Comparison of ENCODE assay signal across 20 cellular contexts in genomic region chr2:48856144-48856543, GRCh38.
"Had no signal": no experiment of that assay in that cellular context is flagged by ENCODE, and none has a peak within 500 bp of the region (broad histone marks: within the 10 kb centered on the region; RNA-seq: fewer than 3 reads in every experiment).

No MANE protein-coding gene starts in this region.

- H3K4me3 Mint-ChIP-seq: activated naive CD4-positive, alpha-beta T cell treated with anti-CD3 and anti-CD28 coated beads, Interleukin-2, amount 50 U/mL, for 24 hours; brain; mesothelial cell of epicardium; natural killer cell; stimulated activated effector memory CD8-positive, alpha-beta T cell treated with anti-CD3 and anti-CD28 coated beads, Interleukin-12 subunit alpha, Interleukin-12 subunit beta, amount 100 ng/mL, for 72 hours; stimulated activated naive CD8-positive, alpha-beta T cell treated with anti-CD3 and anti-CD28 coated beads, Interleukin-15, amount 100 ng/mL, for 72 hours; WTC11 had no signal

- H3K4me1 Mint-ChIP-seq: activated naive CD4-positive, alpha-beta T cell treated with anti-CD3 and anti-CD28 coated beads, Interleukin-2, amount 50 U/mL, for 24 hours; mesothelial cell of epicardium; natural killer cell; stimulated activated effector memory CD8-positive, alpha-beta T cell treated with anti-CD3 and anti-CD28 coated beads, Interleukin-12 subunit alpha, Interleukin-12 subunit beta, amount 100 ng/mL, for 72 hours; stimulated activated naive CD8-positive, alpha-beta T cell treated with anti-CD3 and anti-CD28 coated beads, Interleukin-15, amount 100 ng/mL, for 72 hours; WTC11 had no signal

- H3K27me3 ChIP-seq: suprapubic skin, tibial nerve, vagina had no signal

- H3K27ac ChIP-seq: suprapubic skin, vagina had no signal

- H3K4me3 ChIP-seq: suprapubic skin, tibial nerve, vagina had no signal

- H3K36me3 Mint-ChIP-seq: brain; mesothelial cell of epicardium; natural killer cell; stimulated activated effector memory CD8-positive, alpha-beta T cell treated with anti-CD3 and anti-CD28 coated beads, Interleukin-12 subunit alpha, Interleukin-12 subunit beta, amount 100 ng/mL, for 72 hours; WTC11 had no signal

- H3K4me1 ChIP-seq: tibial nerve, vagina had no signal

- ATAC-seq: left colon; natural killer cell; sciatic nerve; stimulated activated effector memory CD8-positive, alpha-beta T cell treated with anti-CD3 and anti-CD28 coated beads, Interleukin-12 subunit alpha, Interleukin-12 subunit beta, amount 100 ng/mL, for 72 hours; stimulated activated naive CD8-positive, alpha-beta T cell treated with anti-CD3 and anti-CD28 coated beads, Interleukin-15, amount 100 ng/mL, for 72 hours; WTC11 had no signal

- H3K9me3 Mint-ChIP-seq: activated naive CD4-positive, alpha-beta T cell treated with anti-CD3 and anti-CD28 coated beads, Interleukin-2, amount 50 U/mL, for 24 hours; brain; mesothelial cell of epicardium; WTC11 had no signal

- H3K36me3 ChIP-seq: suprapubic skin, tibial nerve, vagina had no signal

- H3K27ac Mint-ChIP-seq: activated naive CD4-positive, alpha-beta T cell treated with anti-CD3 and anti-CD28 coated beads, Interleukin-2, amount 50 U/mL, for 24 hours; brain; mesothelial cell of epicardium; natural killer cell; stimulated activated effector memory CD8-positive, alpha-beta T cell treated with anti-CD3 and anti-CD28 coated beads, Interleukin-12 subunit alpha, Interleukin-12 subunit beta, amount 100 ng/mL, for 72 hours; stimulated activated naive CD8-positive, alpha-beta T cell treated with anti-CD3 and anti-CD28 coated beads, Interleukin-15, amount 100 ng/mL, for 72 hours; WTC11 had no signal

- DNase-seq: activated gamma-delta T cell treated with Interleukin-2 at 50 U/mL for 16 hours; activated T-cell treated with anti-CD3 and anti-CD28 coated beads, Interleukin-2, amount 50 U/mL, for 1 hour; aorta; central memory CD4-positive, alpha-beta T cell; foreskin fibroblast; left colon; natural killer cell; small intestine; stimulated activated CD4-positive, alpha-beta T cell treated with anti-CD3 and anti-CD28 coated beads, Interleukin-2, amount 100 ng/mL, for 24 hours; stimulated activated naive CD8-positive, alpha-beta T cell treated with anti-CD3 and anti-CD28 coated beads, Interleukin-15, amount 100 ng/mL, for 72 hours; T1000 had no signal

- H3K9me3 ChIP-seq: suprapubic skin, tibial nerve, vagina had no signal
